Comparison of ENCODE assay signal across 8 cellular contexts in the genomic region with DNA sequence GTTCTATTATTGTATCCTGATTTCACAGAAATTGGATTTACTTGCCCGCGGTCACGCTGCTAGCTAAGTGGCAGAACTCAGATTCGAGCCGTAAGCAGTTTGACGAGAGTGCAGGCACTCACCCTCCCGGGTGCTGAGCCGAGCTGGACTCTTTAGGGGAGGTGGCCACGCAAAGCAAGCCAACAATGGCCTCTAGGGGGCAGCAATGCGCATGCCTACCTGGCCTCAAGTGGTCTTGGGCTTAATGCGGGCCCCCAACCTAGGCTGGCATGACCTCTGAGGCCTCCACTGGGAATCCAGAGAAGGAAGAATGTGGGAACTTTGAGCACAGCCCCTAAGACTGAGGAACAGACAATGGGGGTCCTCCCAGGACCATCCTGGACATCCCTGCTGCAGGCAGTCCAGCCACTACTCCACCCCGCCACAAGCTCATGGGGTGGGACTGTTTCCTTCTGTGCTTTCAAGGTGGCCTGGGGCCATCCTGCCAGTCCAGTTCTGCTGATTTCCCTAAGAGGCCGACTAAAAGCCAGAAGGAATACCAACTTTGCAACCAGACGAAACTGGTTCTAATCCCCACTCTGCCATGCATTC.
DNase-seq lines count a peak whose midpoint lies in the region; ATAC-seq and TF ChIP-seq lines count a peak whose summit lies in the region.

No MANE protein-coding gene starts in this region.

- ATAC-seq in SK-N-SH treated with all-trans-retinoic acid at 6 μM for 48 hours (peak; percentile 83), HG03520 (IDR thresholded peaks at IDR 0.05; ENCODE audit: unreplicated experiment) (no peak)

- peak; percentile 20 for DNase-seq in DMS53 (lab: John Stamatoyannopoulos, UW)
- no peak for DNase-seq in DMS53 treated with DMSO at 0.1 percent for 48 hours (lab: John Stamatoyannopoulos, UW; ENCODE audit: unreplicated experiment)
- DNase-seq in activated naive CD8-positive, alpha-beta T cell treated with anti-CD3 and anti-CD28 coated beads, Interleukin-2, amount 50 U/mL, for 16 hours (ENCODE audit: low read depth, low spot score): peak; percentile 32
- peak; percentile 86 for DNase-seq in iPS-NIHi7 (ENCODE audit: extremely low spot score)
- DNase-seq in stimulated activated CD4-positive, alpha-beta T cell treated with anti-CD3 and anti-CD28 coated beads, Interleukin-2, amount 100 ng/mL, for 4 hours (ENCODE audit: low read depth): peak; percentile 26
- DNase-seq in SW 1271 (lab: John Stamatoyannopoulos, UW): no peak

TF ChIP-seq in SK-N-SH treated with all-trans-retinoic acid at 6 μM for 48 hours, 23 proteins besides CTCF, POLR2A, EP300 and RAD21:
- TF ChIP-seq ZFP3 (CRISPR knock-in tag; IDR thresholded peaks at IDR 0.05) (no peak), ISL1 (CRISPR knock-in tag; IDR thresholded peaks at IDR 0.05) (no peak), ZC3H10 (CRISPR knock-in tag; IDR thresholded peaks at IDR 0.05) (no peak), OSR1 (CRISPR knock-in tag; IDR thresholded peaks at IDR 0.05) (no peak), PPARA (CRISPR knock-in tag; IDR thresholded peaks at IDR 0.05; ENCODE audit: borderline replicate concordance) (no peak), ARNTL (CRISPR knock-in tag; IDR thresholded peaks at IDR 0.05; ENCODE audit: borderline replicate concordance, low read depth) (no peak), SNAI2 (CRISPR knock-in tag; IDR thresholded peaks at IDR 0.05) (no peak), BACH2 (CRISPR knock-in tag; IDR thresholded peaks at IDR 0.05; ENCODE audit: borderline replicate concordance) (no peak), TSHZ2 (CRISPR knock-in tag; IDR thresholded peaks at IDR 0.05) (no peak), ZNF565 (CRISPR knock-in tag; conservative IDR thresholded peaks at IDR 0.05; ENCODE audit: low read depth) (no peak), CSRNP3 (CRISPR knock-in tag; IDR thresholded peaks at IDR 0.05) (no peak), ZFP30 (CRISPR knock-in tag; IDR thresholded peaks at IDR 0.05) (no peak), POU6F1 (CRISPR knock-in tag; IDR thresholded peaks at IDR 0.05; ENCODE audit: borderline replicate concordance, low read depth) (no peak)
- TF ChIP-seq, protein P1, sequence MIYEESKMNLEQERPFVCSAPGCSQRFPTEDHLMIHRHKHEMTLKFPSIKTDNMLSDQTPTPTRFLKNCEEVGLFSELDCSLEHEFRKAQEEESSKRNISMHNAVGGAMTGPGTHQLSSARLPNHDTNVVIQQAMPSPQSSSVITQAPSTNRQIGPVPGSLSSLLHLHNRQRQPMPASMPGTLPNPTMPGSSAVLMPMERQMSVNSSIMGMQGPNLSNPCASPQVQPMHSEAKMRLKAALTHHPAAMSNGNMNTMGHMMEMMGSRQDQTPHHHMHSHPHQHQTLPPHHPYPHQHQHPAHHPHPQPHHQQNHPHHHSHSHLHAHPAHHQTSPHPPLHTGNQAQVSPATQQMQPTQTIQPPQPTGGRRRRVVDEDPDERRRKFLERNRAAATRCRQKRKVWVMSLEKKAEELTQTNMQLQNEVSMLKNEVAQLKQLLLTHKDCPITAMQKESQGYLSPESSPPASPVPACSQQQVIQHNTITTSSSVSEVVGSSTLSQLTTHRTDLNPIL (CRISPR knock-in tag; IDR thresholded peaks at IDR 0.05; ENCODE audit: low read depth): no peak

Comparison
In these comparisons a context has a peak if more than half of its experiments do, and no peak if none do; other contexts are left out.
1. DNase-seq: peak in DMS53 (single experiment), activated naive CD8-positive, alpha-beta T cell treated with anti-CD3 and anti-CD28 coated beads, Interleukin-2, amount 50 U/mL, for 16 hours (single experiment), iPS-NIHi7 (single experiment) and stimulated activated CD4-positive, alpha-beta T cell treated with anti-CD3 and anti-CD28 coated beads, Interleukin-2, amount 100 ng/mL, for 4 hours (single experiment); none in DMS53 treated with DMSO at 0.1 percent for 48 hours (single experiment) and SW 1271 (0 of 2).